In the genomic region with DNA sequence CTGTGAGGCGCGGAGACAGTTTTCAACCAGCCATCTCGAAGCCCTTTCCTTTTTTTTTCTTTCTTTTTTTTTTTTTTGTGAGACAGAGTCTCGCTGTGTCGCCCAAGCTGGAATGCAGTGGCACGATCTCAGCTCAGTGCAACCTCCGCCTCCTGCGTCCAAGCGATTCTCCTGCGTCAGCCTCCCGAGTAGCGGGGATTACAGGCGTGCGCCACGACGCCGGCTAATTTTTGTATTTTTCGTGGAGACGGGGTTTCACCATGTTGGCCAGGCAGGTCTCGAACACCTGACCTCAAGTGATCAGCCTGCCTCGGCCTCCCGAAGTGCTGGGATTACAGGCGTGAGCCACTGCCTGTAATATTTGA, we compare ENCODE assay signal across 8 cellular contexts. TPM values are rescaled to one million over a fixed set of nuclear protein-coding genes. Genes with fewer than 3 reads are reported as not detected.
DNase-seq lines count a peak whose midpoint lies in the region; ATAC-seq, FAIRE-seq and TF ChIP-seq lines count a peak whose summit lies in the region.
"Not testable (repeated sequence)": the region's sequence is repeated elsewhere in the genome, so short reads cannot be mapped to it uniquely, and the experiment has no call there.

No MANE protein-coding gene starts in this region.

- H3K4me1 Mint-ChIP-seq in astrocyte (ENCODE audit: low read depth, unreplicated experiment), result not testable (repeated sequence)
- H3K4me1 Mint-ChIP-seq in immature natural killer cell, result peaks cover 20 to 23% of the 10 kb centered on the region in 2 donors
- H3K4me1 Mint-ChIP-seq in naive thymus-derived CD4-positive, alpha-beta T cell, result peaks cover 5 to 28% (median 15%) of the 10 kb centered on the region in 7 donors

- H3K4me3 Mint-ChIP-seq in astrocyte (ENCODE audit: unreplicated experiment) (peak overlapping the region; percentile 83), immature natural killer cell (peak overlapping the region; percentile 63 to 80 (median 68))
- H3K4me3 Mint-ChIP-seq in naive thymus-derived CD4-positive, alpha-beta T cell, result peak overlapping the region; percentile 47 to 85 (median 69)

- peak overlapping the region; percentile 66 for H2AFZ ChIP-seq in astrocyte (ENCODE audit: low read depth, low read length)

- H3K4me1 ChIP-seq in A673 (ENCODE audit: insufficient read depth, low read length, poor library complexity, severe bottlenecking) (peaks cover 28% of the 10 kb centered on the region), HUES48 (ENCODE audit: control insufficient read depth, insufficient read depth, low read length) (peaks cover 20% of the 10 kb centered on the region), astrocyte (ENCODE audit: insufficient read depth, low read length) (peaks cover 21% of the 10 kb centered on the region)
- H3K4me1 ChIP-seq in naive thymus-derived CD4-positive, alpha-beta T cell (ENCODE audit: control insufficient read depth in 2 of 2, insufficient read depth in 2 of 2, low read length in 2 of 2), result not testable (repeated sequence)

- not testable (repeated sequence) for H3K36me3 ChIP-seq in A673 (ENCODE audit: insufficient read depth, low read length, poor library complexity, severe bottlenecking); HUES48 (ENCODE audit: control insufficient read depth, insufficient read depth, low read length); astrocyte (ENCODE audit: insufficient read depth, low read length); naive thymus-derived CD4-positive, alpha-beta T cell (ENCODE audit: control insufficient read depth in 2 of 3, insufficient read depth in 3 of 3, low read length in 3 of 3)

- POLR2A ChIA-PET in A673 (lab: Charles Lee; ENCODE audit: low non-redundant PET); naive thymus-derived CD4-positive, alpha-beta T cell (lab: Charles Lee): not testable (repeated sequence)

- H3K9me3 Mint-ChIP-seq in astrocyte (ENCODE audit: unreplicated experiment); immature natural killer cell: not testable (repeated sequence)
- H3K9me3 Mint-ChIP-seq in naive thymus-derived CD4-positive, alpha-beta T cell, result peaks cover 0 to 13% (median 0%) of the 10 kb centered on the region in 11 donors

- not testable (repeated sequence) for H3K79me2 ChIP-seq in astrocyte (ENCODE audit: insufficient read depth, low read length)

- H3K36me3 Mint-ChIP-seq in astrocyte (ENCODE audit: low read depth, unreplicated experiment); immature natural killer cell; naive thymus-derived CD4-positive, alpha-beta T cell: not testable (repeated sequence)

- not testable (repeated sequence) for ATAC-seq in naive thymus-derived CD4-positive, alpha-beta T cell

- H3K9me3 ChIP-seq in A673 (ENCODE audit: low read depth, low read length, poor library complexity, severe bottlenecking); HUES48 (ENCODE audit: control insufficient read depth, insufficient read depth, low read length); astrocyte (ENCODE audit: insufficient read depth, low read depth, low read length); naive thymus-derived CD4-positive, alpha-beta T cell (ENCODE audit: control insufficient read depth in 2 of 3, low read length in 3 of 3): not testable (repeated sequence)

- H3K9ac ChIP-seq in HUES48 (ENCODE audit: low read depth, low read length) (peak overlapping the region; percentile 62; the same call in 1 of the 2 replicates), astrocyte (ENCODE audit: low read length) (peak overlapping the region; percentile 84)

- not testable (repeated sequence) for H3K27ac ChIP-seq in A673 (ENCODE audit: low read depth, low read length, poor library complexity, severe bottlenecking); HUES48 (ENCODE audit: low read depth, low read length); naive thymus-derived CD4-positive, alpha-beta T cell (ENCODE audit: low read depth, low read length)
- H3K27ac ChIP-seq in VCaP (peak overlapping the region; percentile 79), astrocyte (ENCODE audit: low read depth, low read length) (peak overlapping the region; percentile 84), skin epidermis (peak overlapping the region; percentile 61 to 98 (median 91))

- H4K20me1 ChIP-seq in astrocyte (ENCODE audit: insufficient read depth, low read length), result not testable (repeated sequence)

- CTCF ChIA-PET in A673 (lab: Charles Lee); naive thymus-derived CD4-positive, alpha-beta T cell (lab: Charles Lee): not testable (repeated sequence)

- not testable (repeated sequence) for TF ChIP-seq CTCF in A673 (conservative IDR thresholded peaks at IDR 0.05; ENCODE audit: low read depth, low read length); VCaP (conservative IDR thresholded peaks at IDR 0.05); astrocyte (IDR thresholded peaks at IDR 0.05; ENCODE audit: insufficient read depth, low read depth, low read length); epithelial cell of proximal tubule (conservative IDR thresholded peaks at IDR 0.05; ENCODE audit: low read depth, low read length)

- H3K4me2 ChIP-seq in astrocyte (ENCODE audit: low read length), result peak overlapping the region; percentile 90

- H3K27me3 ChIP-seq in A673 (replicated peaks; ENCODE audit: insufficient read depth, low read depth, low read length, poor library complexity), result peaks cover 50% of the 10 kb centered on the region
- H3K27me3 ChIP-seq in HUES48 (ENCODE audit: control insufficient read depth, insufficient read depth, low read length), result peaks cover 58% of the 10 kb centered on the region
- H3K27me3 ChIP-seq in astrocyte (ENCODE audit: insufficient read depth, low read length), result peaks cover 27% of the 10 kb centered on the region
- not testable (repeated sequence) for H3K27me3 ChIP-seq in naive thymus-derived CD4-positive, alpha-beta T cell (ENCODE audit: control insufficient read depth in 2 of 2, insufficient read depth in 2 of 2, low read length in 2 of 2)

- FAIRE-seq in astrocyte (lab: Jason Lieb, UNC), result not testable (repeated sequence)

- peak overlapping the region; percentile 79 for H3K27ac Mint-ChIP-seq in astrocyte (ENCODE audit: unreplicated experiment)
- peak overlapping the region in 3 of 6 donors; percentile 23 to 77 (median 64) for H3K27ac Mint-ChIP-seq in immature natural killer cell
- H3K27ac Mint-ChIP-seq in naive thymus-derived CD4-positive, alpha-beta T cell, result peak overlapping the region in 1 of 9 donors; percentile 80

- H3K27me3 Mint-ChIP-seq in astrocyte (ENCODE audit: low read depth, unreplicated experiment) (peaks cover 39% of the 10 kb centered on the region), immature natural killer cell (ENCODE audit: low read depth in 3 of 3) (peaks cover 11 to 39% (median 27%) of the 10 kb centered on the region in 3 donors)
- peaks cover 56 to 71% (median 66%) of the 10 kb centered on the region in 5 donors for H3K27me3 Mint-ChIP-seq in naive thymus-derived CD4-positive, alpha-beta T cell

- not testable (repeated sequence) for BruUV-seq in A673 (replicated peaks; lab: Mats Ljungman, UMichigan)

- H3K4me3 ChIP-seq in A673 (ENCODE audit: low read depth, low read length, poor library complexity, severe bottlenecking), result peak overlapping the region; percentile 40
- H3K4me3 ChIP-seq in HUES48 (ENCODE audit: low read depth, low read length), result peak overlapping the region; percentile 74
- peak overlapping the region; percentile 67 for H3K4me3 ChIP-seq in astrocyte (ENCODE audit: insufficient read depth, low read depth, low read length)
- H3K4me3 ChIP-seq in epithelial cell of proximal tubule (ENCODE audit: low read depth, low read length), result peak overlapping the region; percentile 68
- H3K4me3 ChIP-seq in naive thymus-derived CD4-positive, alpha-beta T cell (ENCODE audit: low read length), result not testable (repeated sequence)
- H3K4me3 ChIP-seq in skin epidermis, result peak overlapping the region; percentile 54 to 78 (median 63)

- DNase-seq in A673 (ENCODE audit: low spot score); astrocyte (ENCODE audit: low read depth); epithelial cell of proximal tubule (ENCODE audit: low read depth); immature natural killer cell; naive thymus-derived CD4-positive, alpha-beta T cell: not testable (repeated sequence)

- intact Hi-C loops in A673 (cut with micrococcal nuclease; ENCODE audit: unreplicated experiment), result loop anchor here (10.0 kb wide), 1 partner anchor 144 kb away; no protein-coding TSS in a partner anchor
- intact Hi-C loops in naive thymus-derived CD4-positive, alpha-beta T cell (cut with micrococcal nuclease), result loop anchor here in 1 of 2 donors (5.0 to 10.0 kb wide), 2 partner anchors 1442 to 1624 kb away; a partner anchor contains a TSS

RNA-seq across cellular contexts. Expression of a gene that starts 1.0 kb away (rescaled TPM):
- total RNA-seq in A673 (2021) (0.28 and 0.49 TPM in 2 replicates), astrocyte (3.2 and 4.4 TPM in 2 replicates), epithelial cell of proximal tubule (7.4 and 13.1 TPM in 2 replicates)
- 1 to 10 TPM in 1 of 3 donors, under 1 TPM in 2; 0.41 to 2.1 (median 0.67) TPM for polyA plus RNA-seq in immature natural killer cell
- total RNA-seq in naive thymus-derived CD4-positive, alpha-beta T cell, result 100 to 1,000 TPM in 1 of 5 experiments, 10 to 100 TPM in 1, 1 to 10 TPM in 1, under 1 TPM in 2; 0.29 to 266 (median 1.0) TPM
- polyA plus RNA-seq in naive thymus-derived CD4-positive, alpha-beta T cell, result not detected
